1 cellular context compared by ENCODE assay signal in genomic region chr12:57894577-57895292, GRCh38.
TF ChIP-seq lines count a peak whose summit lies in the region.

No MANE protein-coding gene starts in this region.

TF ChIP-seq in HEK293, 187 proteins besides CTCF, POLR2A, EP300 and RAD21 (continued from another document):
- TF ChIP-seq PRDM10 (tag by site-specific recombination; IDR thresholded peaks at IDR 0.05) (peak; percentile 85), ZNF114 (tag by site-specific recombination; IDR thresholded peaks at IDR 0.05) (no peak), ZNF785 (tag by site-specific recombination; IDR thresholded peaks at IDR 0.05) (no peak), ZNF19 (tag by site-specific recombination; IDR thresholded peaks at IDR 0.05; ENCODE audit: low read depth) (no peak), ZNF391 (tag by site-specific recombination; IDR thresholded peaks at IDR 0.05; ENCODE audit: borderline replicate concordance, low read depth) (no peak), KLF17 (tag by site-specific recombination; IDR thresholded peaks at IDR 0.05) (no peak), ZNF335 (tag by site-specific recombination; conservative IDR thresholded peaks at IDR 0.05) (no peak; the same call in none of the 2 replicates), ZNF248 (tag by site-specific recombination; IDR thresholded peaks at IDR 0.05) (no peak)
